12 cellular contexts compared by ENCODE assay signal in genomic region chr3:126389792-126390142, GRCh38. TPM values are rescaled to one million over a fixed set of nuclear protein-coding genes. Genes with fewer than 3 reads are reported as not detected.
A peak's percentile ranks its signal among the peaks of the same experiment; 100 is the strongest.
DNase-seq lines count a peak whose midpoint lies in the region; ATAC-seq, FAIRE-seq and TF ChIP-seq lines count a peak whose summit lies in the region.
"Had no signal": no experiment of that assay in that cellular context is flagged by ENCODE, and none has a peak within 500 bp of the region (broad histone marks: within the 10 kb centered on the region; RNA-seq: fewer than 3 reads in every experiment).

No MANE protein-coding gene starts in this region.

- TF ChIP-seq CTCF in C4-2B (conservative IDR thresholded peaks at IDR 0.05) (no peak), gastroesophageal sphincter (IDR thresholded peaks at IDR 0.05) (no peak), psoas muscle (IDR thresholded peaks at IDR 0.05) (no peak)

- ATAC-seq in gastroesophageal sphincter (no peak), psoas muscle (peak in 2 of 4 donors; percentile 18 to 22), GM19035 (IDR thresholded peaks at IDR 0.05; ENCODE audit: unreplicated experiment) (no peak), HG03378 (IDR thresholded peaks at IDR 0.05; ENCODE audit: unreplicated experiment) (no peak)

- TF ChIP-seq EP300 in gastroesophageal sphincter (IDR thresholded peaks at IDR 0.05): no peak

- 64 to 100% methylated on average over 3 to 13 of the region's 17 CpGs for WGBS in gastroesophageal sphincter (ENCODE audit: low coverage in 1 of 2), 2 donors
- WGBS in psoas muscle, 3 donors: 63 to 71% (median 63%) methylated on average over 17 of the region's 17 CpGs
- WGBS in small intestine, 3 donors: 58 to 65% (median 59%) methylated on average over 17 of the region's 17 CpGs

- FAIRE-seq in small intestine (lab: Jason Lieb, UNC): no peak

- intact Hi-C loops in psoas muscle (cut with DNase I): loop anchor here (1.0 to 5.0 kb wide), 5 partner anchors 130 to 257 kb away; no protein-coding TSS in a partner anchor

- H3K4me3 ChIP-seq in NT2/D1 (ENCODE audit: insufficient read length, low read depth): no peak overlapping the region
- no peak overlapping the region for H3K4me3 ChIP-seq in gastroesophageal sphincter
- H3K4me3 ChIP-seq in psoas muscle: no peak overlapping the region
- no peak overlapping the region for H3K4me3 ChIP-seq in small intestine (ENCODE audit: low read depth in 1 of 2, low read length in 2 of 2)
- H3K4me3 ChIP-seq: SJSA1 had no signal

- H3K9me3 ChIP-seq in NT2/D1 (ENCODE audit: insufficient read depth, low read length): peaks cover 20% of the 10 kb centered on the region; the same call in 1 of the 2 replicates
- H3K9me3 ChIP-seq in gastroesophageal sphincter: no peaks in the 10 kb centered on the region
- no peaks in the 10 kb centered on the region for H3K9me3 ChIP-seq in psoas muscle
- H3K9me3 ChIP-seq in small intestine (ENCODE audit: control insufficient read depth, low read depth): no peaks in the 10 kb centered on the region
- H3K9me3 ChIP-seq: SJSA1 had no signal

- H3K9ac ChIP-seq in NT2/D1 (ENCODE audit: insufficient read length, low read depth): peak overlapping the region; percentile 23

- peaks cover 4% of the 10 kb centered on the region for H3K4me1 ChIP-seq in NT2/D1 (ENCODE audit: insufficient read depth, insufficient read length)
- peaks cover 0 to 21% (median 12%) of the 10 kb centered on the region in 3 donors for H3K4me1 ChIP-seq in gastroesophageal sphincter
- peaks cover 5% of the 10 kb centered on the region for H3K4me1 ChIP-seq in psoas muscle
- no peaks in the 10 kb centered on the region for H3K4me1 ChIP-seq in small intestine (ENCODE audit: control insufficient read depth in 2 of 2, insufficient read depth in 1 of 2, low read depth in 1 of 2, low read length in 1 of 2)

- DNase-seq in NT2/D1 (ENCODE audit: low read depth, low spot score) (no peak), psoas muscle (no peak), small intestine (no peak), GF-D8 (lab: John Stamatoyannopoulos, UW) (no peak)
- DNase-seq: effector CD4-positive, alpha-beta T cell; NCI-H1048 had no signal

- H3K27me3 ChIP-seq in NT2/D1 (ENCODE audit: insufficient read depth, insufficient read length) (no peaks in the 10 kb centered on the region), gastroesophageal sphincter (peaks cover 3% of the 10 kb centered on the region), psoas muscle (ENCODE audit: insufficient read depth in 3 of 3, low read length in 2 of 3) (peaks cover 0 to 4% (median 0%) of the 10 kb centered on the region in 3 donors), small intestine (ENCODE audit: control insufficient read depth in 2 of 2, insufficient read depth in 2 of 2, low read length in 2 of 2) (peaks cover 3 to 7% of the 10 kb centered on the region in 2 donors)

- H3K36me3 ChIP-seq in NT2/D1 (ENCODE audit: insufficient read depth, insufficient read length, low read length) (no peaks in the 10 kb centered on the region), gastroesophageal sphincter (no peaks in the 10 kb centered on the region), psoas muscle (ENCODE audit: insufficient read depth in 1 of 2, low read depth in 1 of 2) (no peaks in the 10 kb centered on the region), small intestine (ENCODE audit: control insufficient read depth in 2 of 2, insufficient read depth in 2 of 2, low read length in 2 of 2) (no peaks in the 10 kb centered on the region)
- H3K36me3 ChIP-seq: SJSA1 had no signal

- H3K27ac ChIP-seq in C4-2B: peak overlapping the region; percentile 43; the same call in 1 of the 2 replicates
- H3K27ac ChIP-seq in gastroesophageal sphincter: peak overlapping the region in 3 of 4 donors; percentile 86 to 91 (median 90)
- peak overlapping the region; percentile 91 for H3K27ac ChIP-seq in psoas muscle
- no peak overlapping the region for H3K27ac ChIP-seq in small intestine (ENCODE audit: low read depth in 1 of 2, low read length in 1 of 2)
- H3K27ac ChIP-seq: SJSA1 had no signal

- no peak for TF ChIP-seq POLR2A in gastroesophageal sphincter (IDR thresholded peaks at IDR 0.05)

RNA-seq across cellular contexts. Expression of gene CFAP100, which starts 4.9 kb away (rescaled TPM):
- total RNA-seq in gastroesophageal sphincter (not detected), psoas muscle (not detected)
- polyA plus RNA-seq in psoas muscle (not detected), small intestine (not detected)
- total RNA-seq: NCI-H460, SJSA1 had no signal

RNA-seq across cellular contexts. Expression of gene KLF15, which starts 32.6 kb away (rescaled TPM):
- total RNA-seq in gastroesophageal sphincter (100 to 1,000 TPM in 1 of 4 donors, 10 to 100 TPM in 3; 69.5 to 110 (median 94.0) TPM), psoas muscle (10 to 100 TPM; 13.2 to 64.0 (median 33.0) TPM)
- polyA plus RNA-seq in psoas muscle (10 to 100 TPM; 13.4 to 77.6 (median 44.0) TPM), small intestine (1 to 10 TPM in 2 of 3 donors, under 1 TPM in 1; 0.45 to 9.7 (median 2.4) TPM)

Comparison
In these comparisons a context has a peak if more than half of its experiments do, and no peak if none do; other contexts are left out.
1. H3K27ac ChIP-seq: peak in C4-2B (single experiment), gastroesophageal sphincter (3 of 4) and psoas muscle (single experiment); none in small intestine (0 of 2).